Comparison of ENCODE assay signal across 1 cellular context in the genomic region with DNA sequence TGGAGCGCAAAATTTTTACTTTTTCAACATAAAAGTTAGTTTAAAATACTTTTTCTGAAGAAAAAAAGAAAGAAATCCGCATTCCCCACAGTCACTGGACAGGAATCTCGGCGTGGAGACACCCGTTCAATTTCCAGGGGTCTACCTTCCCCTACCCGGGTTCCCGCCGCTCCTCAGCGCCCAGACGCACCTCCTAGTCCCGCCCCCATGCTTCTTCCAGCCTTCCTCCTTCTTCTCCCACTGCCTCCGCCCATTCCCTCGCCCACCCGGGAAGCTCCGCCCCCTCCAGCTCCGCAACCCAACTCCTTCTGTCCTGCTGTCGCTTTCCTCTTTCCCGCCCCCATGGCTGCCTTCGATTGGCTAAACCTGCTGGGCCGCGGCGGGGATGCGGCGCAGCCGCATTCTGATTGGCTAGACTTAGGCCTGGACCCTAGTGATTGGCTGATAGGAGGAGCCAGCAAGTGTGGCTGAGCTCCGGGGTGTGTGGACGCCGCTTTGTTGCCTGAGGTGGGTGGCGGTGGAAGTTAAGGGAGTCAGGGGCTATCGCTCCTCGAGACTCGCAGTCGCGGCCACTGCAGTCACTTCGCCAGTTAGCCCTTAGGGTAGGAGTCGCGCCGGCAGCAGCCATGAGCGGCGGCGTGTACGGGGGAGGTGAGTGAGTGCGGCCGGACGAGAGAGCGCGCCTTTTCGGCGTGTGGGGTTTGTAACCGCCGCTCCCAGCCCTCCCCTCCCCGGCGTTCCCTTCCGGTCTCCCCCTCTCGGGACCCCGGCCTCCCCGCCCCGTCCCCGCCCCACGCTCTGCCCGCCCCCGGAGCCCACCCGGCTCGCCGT.
TF ChIP-seq lines count a peak whose summit lies in the region.

Gene ACTL6A, plus strand, starts transcription at position 460 of the 831 bp plus-strand sequence. Its CDS starts 167 bp downstream, at position 627.

TF ChIP-seq in HepG2, 621 proteins besides CTCF, POLR2A, EP300 and RAD21 (continued from another document and continues in another):
- peak; percentile 91 for TF ChIP-seq ARID4A (CRISPR knock-in tag; IDR thresholded peaks at IDR 0.05; ENCODE audit: borderline replicate concordance)
- TF ChIP-seq XRCC5 (optimal IDR thresholded peaks at IDR 0.05; ENCODE audit: low read length), result no peak
- no peak for TF ChIP-seq ZNF780A (CRISPR knock-in tag; IDR thresholded peaks at IDR 0.05)
- no peak for TF ChIP-seq EZH2 (conservative IDR thresholded peaks at IDR 0.05; ENCODE audit: low read depth, low read length)
- TF ChIP-seq CREBL2 (CRISPR knock-in tag; IDR thresholded peaks at IDR 0.05; ENCODE audit: borderline replicate concordance), result no peak
- no peak for TF ChIP-seq TRIM24 (CRISPR knock-in tag; IDR thresholded peaks at IDR 0.05)
- TF ChIP-seq TAF15 (IDR thresholded peaks at IDR 0.05; ENCODE audit: low read depth, low read length, poor library complexity, severe bottlenecking), result peak; percentile 67
- no peak for TF ChIP-seq ZFP36 (IDR thresholded peaks at IDR 0.05; ENCODE audit: borderline replicate concordance, low read depth, low read length, partially characterized antibody)
- TF ChIP-seq ZNF83 (CRISPR knock-in tag; IDR thresholded peaks at IDR 0.05; ENCODE audit: borderline replicate concordance), result no peak
- no peak for TF ChIP-seq ZBTB20 (CRISPR knock-in tag; IDR thresholded peaks at IDR 0.05; ENCODE audit: borderline replicate concordance, low read depth)
- TF ChIP-seq KDM2A (CRISPR knock-in tag; IDR thresholded peaks at IDR 0.05; ENCODE audit: borderline replicate concordance, low read depth), result peak; percentile 62
- peak; percentile 70; the same call in 1 of the 2 replicates for TF ChIP-seq ZNF746 (CRISPR knock-in tag; IDR thresholded peaks at IDR 0.05)
- TF ChIP-seq, protein P1, sequence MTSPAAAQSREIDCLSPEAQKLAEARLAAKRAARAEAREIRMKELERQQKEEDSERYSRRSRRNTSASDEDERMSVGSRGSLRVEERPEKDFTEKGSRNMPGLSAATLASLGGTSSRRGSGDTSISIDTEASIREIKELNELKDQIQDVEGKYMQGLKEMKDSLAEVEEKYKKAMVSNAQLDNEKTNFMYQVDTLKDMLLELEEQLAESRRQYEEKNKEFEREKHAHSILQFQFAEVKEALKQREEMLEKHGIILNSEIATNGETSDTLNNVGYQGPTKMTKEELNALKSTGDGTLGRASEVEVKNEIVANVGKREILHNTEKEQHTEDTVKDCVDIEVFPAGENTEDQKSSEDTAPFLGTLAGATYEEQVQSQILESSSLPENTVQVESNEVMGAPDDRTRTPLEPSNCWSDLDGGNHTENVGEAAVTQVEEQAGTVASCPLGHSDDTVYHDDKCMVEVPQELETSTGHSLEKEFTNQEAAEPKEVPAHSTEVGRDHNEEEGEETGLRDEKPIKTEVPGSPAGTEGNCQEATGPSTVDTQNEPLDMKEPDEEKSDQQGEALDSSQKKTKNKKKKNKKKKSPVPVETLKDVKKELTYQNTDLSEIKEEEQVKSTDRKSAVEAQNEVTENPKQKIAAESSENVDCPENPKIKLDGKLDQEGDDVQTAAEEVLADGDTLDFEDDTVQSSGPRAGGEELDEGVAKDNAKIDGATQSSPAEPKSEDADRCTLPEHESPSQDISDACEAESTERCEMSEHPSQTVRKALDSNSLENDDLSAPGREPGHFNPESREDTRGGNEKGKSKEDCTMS (CRISPR knock-in tag; conservative IDR thresholded peaks at IDR 0.05), result no peak
- TF ChIP-seq ZNF567 (CRISPR knock-in tag; IDR thresholded peaks at IDR 0.05; ENCODE audit: borderline replicate concordance), result no peak
- peak; percentile 82; the same call in 1 of the 2 replicates for TF ChIP-seq ZNF276 (CRISPR knock-in tag; IDR thresholded peaks at IDR 0.05; ENCODE audit: low read depth)
- no peak for TF ChIP-seq ZNF724P (CRISPR knock-in tag; IDR thresholded peaks at IDR 0.05; ENCODE audit: borderline replicate concordance)
- no peak for TF ChIP-seq RNF219 (CRISPR knock-in tag; IDR thresholded peaks at IDR 0.05)
- peak; percentile 91 for TF ChIP-seq GABPB1 (CRISPR knock-in tag; IDR thresholded peaks at IDR 0.05)
- TF ChIP-seq GATA4 (IDR thresholded peaks at IDR 0.05; ENCODE audit: borderline replicate concordance, low read depth), result peak; percentile 49; the same call in 1 of the 2 replicates
- TF ChIP-seq ZNF253 (CRISPR knock-in tag; IDR thresholded peaks at IDR 0.05; ENCODE audit: borderline replicate concordance), result no peak
- TF ChIP-seq RORA (CRISPR knock-in tag; IDR thresholded peaks at IDR 0.05), result no peak
- peak; percentile 69 for TF ChIP-seq IRF2 (CRISPR knock-in tag; IDR thresholded peaks at IDR 0.05)
- TF ChIP-seq ZMAT3 (CRISPR knock-in tag; conservative IDR thresholded peaks at IDR 0.05), result 0 out of 2 replicates have a peak, but pooled peaks have one; percentile 54
- TF ChIP-seq ZNF776 (CRISPR knock-in tag; IDR thresholded peaks at IDR 0.05), result no peak
- no peak for TF ChIP-seq THAP7 (CRISPR knock-in tag; IDR thresholded peaks at IDR 0.05)
- no peak for TF ChIP-seq ZNF598 (CRISPR knock-in tag; IDR thresholded peaks at IDR 0.05; ENCODE audit: borderline replicate concordance)
- TF ChIP-seq ZNF557 (CRISPR knock-in tag; IDR thresholded peaks at IDR 0.05), result no peak
- TF ChIP-seq FOXM1 (CRISPR knock-in tag; IDR thresholded peaks at IDR 0.05), result no peak
- no peak for TF ChIP-seq CHCHD3 (CRISPR knock-in tag; IDR thresholded peaks at IDR 0.05)
- no peak for TF ChIP-seq ZNF564 (CRISPR knock-in tag; IDR thresholded peaks at IDR 0.05)
- TF ChIP-seq CBX1 (IDR thresholded peaks at IDR 0.05; ENCODE audit: low read depth), result peak; percentile 65
- TF ChIP-seq POLR2AphosphoS5 (IDR thresholded peaks at IDR 0.05; ENCODE audit: low read depth, low read length), result peak; percentile 85
- no peak; the same call in 1 of the 2 replicates for TF ChIP-seq SMAD3 (CRISPR knock-in tag; IDR thresholded peaks at IDR 0.05)
- no peak for TF ChIP-seq ZMAT5 (CRISPR knock-in tag; IDR thresholded peaks at IDR 0.05; ENCODE audit: borderline replicate concordance, low read depth)
- no peak for TF ChIP-seq IRX3 (CRISPR knock-in tag; IDR thresholded peaks at IDR 0.05; ENCODE audit: borderline replicate concordance, low read depth)
- TF ChIP-seq ADNP (CRISPR knock-in tag; IDR thresholded peaks at IDR 0.05), result no peak
- TF ChIP-seq, protein P2, sequence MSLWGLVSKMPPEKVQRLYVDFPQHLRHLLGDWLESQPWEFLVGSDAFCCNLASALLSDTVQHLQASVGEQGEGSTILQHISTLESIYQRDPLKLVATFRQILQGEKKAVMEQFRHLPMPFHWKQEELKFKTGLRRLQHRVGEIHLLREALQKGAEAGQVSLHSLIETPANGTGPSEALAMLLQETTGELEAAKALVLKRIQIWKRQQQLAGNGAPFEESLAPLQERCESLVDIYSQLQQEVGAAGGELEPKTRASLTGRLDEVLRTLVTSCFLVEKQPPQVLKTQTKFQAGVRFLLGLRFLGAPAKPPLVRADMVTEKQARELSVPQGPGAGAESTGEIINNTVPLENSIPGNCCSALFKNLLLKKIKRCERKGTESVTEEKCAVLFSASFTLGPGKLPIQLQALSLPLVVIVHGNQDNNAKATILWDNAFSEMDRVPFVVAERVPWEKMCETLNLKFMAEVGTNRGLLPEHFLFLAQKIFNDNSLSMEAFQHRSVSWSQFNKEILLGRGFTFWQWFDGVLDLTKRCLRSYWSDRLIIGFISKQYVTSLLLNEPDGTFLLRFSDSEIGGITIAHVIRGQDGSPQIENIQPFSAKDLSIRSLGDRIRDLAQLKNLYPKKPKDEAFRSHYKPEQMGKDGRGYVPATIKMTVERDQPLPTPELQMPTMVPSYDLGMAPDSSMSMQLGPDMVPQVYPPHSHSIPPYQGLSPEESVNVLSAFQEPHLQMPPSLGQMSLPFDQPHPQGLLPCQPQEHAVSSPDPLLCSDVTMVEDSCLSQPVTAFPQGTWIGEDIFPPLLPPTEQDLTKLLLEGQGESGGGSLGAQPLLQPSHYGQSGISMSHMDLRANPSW (CRISPR knock-in tag; IDR thresholded peaks at IDR 0.05; ENCODE audit: borderline replicate concordance), result no peak
- TF ChIP-seq, protein P3, sequence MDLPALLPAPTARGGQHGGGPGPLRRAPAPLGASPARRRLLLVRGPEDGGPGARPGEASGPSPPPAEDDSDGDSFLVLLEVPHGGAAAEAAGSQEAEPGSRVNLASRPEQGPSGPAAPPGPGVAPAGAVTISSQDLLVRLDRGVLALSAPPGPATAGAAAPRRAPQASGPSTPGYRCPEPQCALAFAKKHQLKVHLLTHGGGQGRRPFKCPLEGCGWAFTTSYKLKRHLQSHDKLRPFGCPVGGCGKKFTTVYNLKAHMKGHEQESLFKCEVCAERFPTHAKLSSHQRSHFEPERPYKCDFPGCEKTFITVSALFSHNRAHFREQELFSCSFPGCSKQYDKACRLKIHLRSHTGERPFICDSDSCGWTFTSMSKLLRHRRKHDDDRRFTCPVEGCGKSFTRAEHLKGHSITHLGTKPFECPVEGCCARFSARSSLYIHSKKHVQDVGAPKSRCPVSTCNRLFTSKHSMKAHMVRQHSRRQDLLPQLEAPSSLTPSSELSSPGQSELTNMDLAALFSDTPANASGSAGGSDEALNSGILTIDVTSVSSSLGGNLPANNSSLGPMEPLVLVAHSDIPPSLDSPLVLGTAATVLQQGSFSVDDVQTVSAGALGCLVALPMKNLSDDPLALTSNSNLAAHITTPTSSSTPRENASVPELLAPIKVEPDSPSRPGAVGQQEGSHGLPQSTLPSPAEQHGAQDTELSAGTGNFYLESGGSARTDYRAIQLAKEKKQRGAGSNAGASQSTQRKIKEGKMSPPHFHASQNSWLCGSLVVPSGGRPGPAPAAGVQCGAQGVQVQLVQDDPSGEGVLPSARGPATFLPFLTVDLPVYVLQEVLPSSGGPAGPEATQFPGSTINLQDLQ (CRISPR knock-in tag; IDR thresholded peaks at IDR 0.05), result no peak
- peak; percentile 87 for TF ChIP-seq HNRNPK (IDR thresholded peaks at IDR 0.05; ENCODE audit: low read depth, low read length, poor library complexity, severe bottlenecking)
- TF ChIP-seq ZNF556 (CRISPR knock-in tag; IDR thresholded peaks at IDR 0.05; ENCODE audit: borderline replicate concordance), result 0 out of 2 replicates have a peak, but pooled peaks have one; percentile 34
- TF ChIP-seq SYNCRIP (IDR thresholded peaks at IDR 0.05; ENCODE audit: insufficient read depth, low read depth, low read length), result no peak
- no peak for TF ChIP-seq HOXA7 (CRISPR knock-in tag; IDR thresholded peaks at IDR 0.05)
- TF ChIP-seq RFX3 (CRISPR knock-in tag; IDR thresholded peaks at IDR 0.05), result no peak
